19 cellular contexts compared by ENCODE assay signal in the genomic region with DNA sequence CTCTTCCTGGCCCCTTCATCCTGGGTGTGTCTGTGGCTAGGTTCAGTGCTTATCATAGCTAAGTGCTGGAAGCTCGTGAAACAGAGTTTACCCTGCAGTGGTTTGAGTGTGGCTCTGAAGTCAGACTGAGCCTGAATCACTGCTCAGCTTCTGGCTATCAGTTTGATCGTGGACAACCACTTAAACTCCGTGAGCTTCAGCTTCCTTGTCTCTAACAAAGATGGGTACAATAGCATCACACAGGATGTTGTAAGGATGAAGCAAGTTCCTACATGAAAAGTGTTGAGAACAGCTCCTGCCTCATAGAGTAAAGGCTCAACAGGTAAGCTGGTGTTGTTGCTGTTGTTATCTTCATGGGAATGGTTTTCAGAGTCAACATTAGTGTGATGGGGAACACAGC.
DNase-seq lines count a peak whose midpoint lies in the region; ATAC-seq, FAIRE-seq and TF ChIP-seq lines count a peak whose summit lies in the region.
"Had no signal": no experiment of that assay in that cellular context is flagged by ENCODE, and none has a peak within 500 bp of the region (broad histone marks: within the 10 kb centered on the region; RNA-seq: fewer than 3 reads in every experiment).

No MANE protein-coding gene starts in this region.

- POLR2A ChIA-PET in PC-9 (lab: Charles Lee; ENCODE audit: unreplicated experiment): interaction anchor here (0.6 kb wide), 1 partner anchor 218 kb away, joined by 9 read pairs; no protein-coding TSS in a partner anchor

- no TSS peak for BruUV-seq in mammary epithelial cell (replicated peaks; lab: Mats Ljungman, UMichigan)
- no TSS peak for BruUV-seq in PC-9 (replicated peaks; lab: Mats Ljungman, UMichigan)

- TF ChIP-seq CTCF in mammary epithelial cell (conservative IDR thresholded peaks at IDR 0.05 in 1 of 2, IDR thresholded peaks at IDR 0.05 in 1 of 2; ENCODE audit: extremely low read depth in 1 of 2, insufficient read depth in 1 of 2, low read depth in 1 of 2, low read length in 2 of 2): no peak
- no peak for TF ChIP-seq CTCF in natural killer cell (IDR thresholded peaks at IDR 0.05)
- TF ChIP-seq CTCF in PC-9 (conservative IDR thresholded peaks at IDR 0.05): no peak

- H3K9me3 Mint-ChIP-seq in activated CD4-positive, alpha-beta T cell treated with anti-CD3 and anti-CD28 coated beads, Interleukin-2, amount 10 ng/mL, durations not matched to agents 24 days and 14 days: no peaks in the 10 kb centered on the region
- no peaks in the 10 kb centered on the region for H3K9me3 Mint-ChIP-seq in natural killer cell
- H3K9me3 Mint-ChIP-seq in activated T-helper 2 cell treated with anti-CD3 and anti-CD28 coated beads, Interferon-gamma antibody, Interleukin-2, Interleukin-4, amounts not matched to agents 10 μg/mL and 5 μg/mL and 100 μg/mL, durations not matched to agents 14 hours and 24 hours and 36 hours: no peaks in the 10 kb centered on the region

- H3K9me3 ChIP-seq in mammary epithelial cell (replicated peaks; ENCODE audit: insufficient read depth, low read length) (no peaks in the 10 kb centered on the region), small intestine (ENCODE audit: control insufficient read depth, low read depth) (no peaks in the 10 kb centered on the region), PC-9 (ENCODE audit: insufficient read depth, low read depth) (no peaks in the 10 kb centered on the region)

- WGBS in mammary epithelial cell (ENCODE audit: low coverage, missing lambda C conversion rate): 0% methylated on average over 3 of the region's 3 CpGs
- 46 to 65% (median 49%) methylated on average over 3 of the region's 3 CpGs for WGBS in small intestine, 3 donors

- CTCF ChIA-PET in mammary epithelial cell (lab: Charles Lee; ENCODE audit: low non-redundant PET) (interaction anchor here (0.7 kb wide), 1 partner anchor 25 kb away, joined by 4 read pairs; no protein-coding TSS in a partner anchor), PC-9 (lab: Charles Lee) (no interaction called here)

- H3F3A ChIP-seq in PC-9 (ENCODE audit: insufficient read depth, low read depth): no peaks in the 10 kb centered on the region

- peak overlapping the region; percentile 60 for H3K27ac ChIP-seq in mammary epithelial cell (ENCODE audit: insufficient read depth, low read depth, low read length)
- no peak overlapping the region for H3K27ac ChIP-seq in small intestine (ENCODE audit: low read depth in 1 of 2, low read length in 1 of 2)
- no peak overlapping the region for H3K27ac ChIP-seq in PC-9
- H3K27ac ChIP-seq: 22Rv1 had no signal

- peaks cover 19% of the 10 kb centered on the region for H3K4me1 ChIP-seq in mammary epithelial cell (ENCODE audit: insufficient read depth, low read length)
- H3K4me1 ChIP-seq in small intestine (ENCODE audit: control insufficient read depth in 2 of 2, insufficient read depth in 1 of 2, low read depth in 1 of 2, low read length in 1 of 2): no peaks in the 10 kb centered on the region
- H3K4me1 ChIP-seq in PC-9 (replicated peaks; ENCODE audit: insufficient read depth): no peaks in the 10 kb centered on the region

- H3K79me2 ChIP-seq in mammary epithelial cell (ENCODE audit: insufficient read depth, low read length) (no peaks in the 10 kb centered on the region), PC-9 (ENCODE audit: low read depth) (no peaks in the 10 kb centered on the region)

- no peaks in the 10 kb centered on the region for H3K36me3 Mint-ChIP-seq in activated CD4-positive, alpha-beta T cell treated with anti-CD3 and anti-CD28 coated beads, Interleukin-2, amount 10 ng/mL, durations not matched to agents 24 days and 14 days (ENCODE audit: low read depth)
- no peaks in the 10 kb centered on the region for H3K36me3 Mint-ChIP-seq in natural killer cell
- H3K36me3 Mint-ChIP-seq in activated T-helper 2 cell treated with anti-CD3 and anti-CD28 coated beads, Interferon-gamma antibody, Interleukin-2, Interleukin-4, amounts not matched to agents 10 μg/mL and 5 μg/mL and 100 μg/mL, durations not matched to agents 14 hours and 24 hours and 36 hours (ENCODE audit: low read depth): no peaks in the 10 kb centered on the region
- H3K36me3 Mint-ChIP-seq: CD4-positive, alpha-beta memory T cell had no signal

- H3K9me2 ChIP-seq in PC-9 (ENCODE audit: insufficient read depth): no peaks in the 10 kb centered on the region

- H3K27ac Mint-ChIP-seq in activated CD4-positive, alpha-beta T cell treated with anti-CD3 and anti-CD28 coated beads, Interleukin-2, amount 10 ng/mL, durations not matched to agents 24 days and 14 days: peak overlapping the region; percentile 6
- peak overlapping the region in 1 of 2 donors; percentile 41 for H3K27ac Mint-ChIP-seq in natural killer cell
- H3K27ac Mint-ChIP-seq in activated T-helper 2 cell treated with anti-CD3 and anti-CD28 coated beads, Interferon-gamma antibody, Interleukin-2, Interleukin-4, amounts not matched to agents 10 μg/mL and 5 μg/mL and 100 μg/mL, durations not matched to agents 14 hours and 24 hours and 36 hours: no peak overlapping the region
- H3K27ac Mint-ChIP-seq: CD4-positive, alpha-beta memory T cell had no signal

- FAIRE-seq in small intestine (lab: Jason Lieb, UNC): no peak
- FAIRE-seq: GM19239, H1 had no signal

- H3K36me3 ChIP-seq in mammary epithelial cell (ENCODE audit: insufficient read depth, low read length) (no peaks in the 10 kb centered on the region), small intestine (ENCODE audit: control insufficient read depth in 2 of 2, insufficient read depth in 2 of 2, low read length in 2 of 2) (no peaks in the 10 kb centered on the region), PC-9 (ENCODE audit: low read depth) (no peaks in the 10 kb centered on the region)

- peaks cover 11% of the 10 kb centered on the region for H3K27me3 Mint-ChIP-seq in activated CD4-positive, alpha-beta T cell treated with anti-CD3 and anti-CD28 coated beads, Interleukin-2, amount 10 ng/mL, durations not matched to agents 24 days and 14 days
- H3K27me3 Mint-ChIP-seq in natural killer cell (ENCODE audit: low read depth in 2 of 2): no peaks in the 10 kb centered on the region
- peaks cover 8% of the 10 kb centered on the region for H3K27me3 Mint-ChIP-seq in activated T-helper 2 cell treated with anti-CD3 and anti-CD28 coated beads, Interferon-gamma antibody, Interleukin-2, Interleukin-4, amounts not matched to agents 10 μg/mL and 5 μg/mL and 100 μg/mL, durations not matched to agents 14 hours and 24 hours and 36 hours (ENCODE audit: low read depth)

- H3K4me2 ChIP-seq in mammary epithelial cell (ENCODE audit: insufficient read depth, low read depth, low read length): peak overlapping the region; percentile 38
- H3K4me2 ChIP-seq in PC-9: no peak overlapping the region

- H3K4me3 ChIP-seq in mammary epithelial cell (replicated peaks in 1 of 3; ENCODE audit: insufficient read depth in 1 of 3, low read depth in 2 of 3, low read length in 3 of 3) (no peak overlapping the region), small intestine (ENCODE audit: low read depth in 1 of 2, low read length in 2 of 2) (no peak overlapping the region), PC-9 (no peak overlapping the region)

- no peak overlapping the region for H3K4me3 Mint-ChIP-seq in activated CD4-positive, alpha-beta T cell treated with anti-CD3 and anti-CD28 coated beads, Interleukin-2, amount 10 ng/mL, durations not matched to agents 24 days and 14 days
- H3K4me3 Mint-ChIP-seq in natural killer cell: no peak overlapping the region
- H3K4me3 Mint-ChIP-seq in activated T-helper 2 cell treated with anti-CD3 and anti-CD28 coated beads, Interferon-gamma antibody, Interleukin-2, Interleukin-4, amounts not matched to agents 10 μg/mL and 5 μg/mL and 100 μg/mL, durations not matched to agents 14 hours and 24 hours and 36 hours (ENCODE audit: low read depth): no peak overlapping the region
- H3K4me3 Mint-ChIP-seq: CD4-positive, alpha-beta memory T cell had no signal

- in situ Hi-C loops in mammary epithelial cell (cut with MboI; ENCODE audit: low sequenced_read_pairs in 2 of 2): no loop called here

- H3K27me3 ChIP-seq in mammary epithelial cell (ENCODE audit: insufficient read depth, low read length): no peaks in the 10 kb centered on the region
- H3K27me3 ChIP-seq in small intestine (ENCODE audit: control insufficient read depth in 2 of 2, insufficient read depth in 2 of 2, low read length in 2 of 2): no peaks in the 10 kb centered on the region
- peaks cover 69% of the 10 kb centered on the region for H3K27me3 ChIP-seq in PC-9 (ENCODE audit: insufficient read depth, low read depth)

- H3K4me1 Mint-ChIP-seq in activated CD4-positive, alpha-beta T cell treated with anti-CD3 and anti-CD28 coated beads, Interleukin-2, amount 10 ng/mL, durations not matched to agents 24 days and 14 days: peaks cover 32% of the 10 kb centered on the region
- H3K4me1 Mint-ChIP-seq in natural killer cell: peaks cover 28 to 36% of the 10 kb centered on the region in 2 donors
- H3K4me1 Mint-ChIP-seq in activated T-helper 2 cell treated with anti-CD3 and anti-CD28 coated beads, Interferon-gamma antibody, Interleukin-2, Interleukin-4, amounts not matched to agents 10 μg/mL and 5 μg/mL and 100 μg/mL, durations not matched to agents 14 hours and 24 hours and 36 hours (ENCODE audit: low read depth): peaks cover 13% of the 10 kb centered on the region
- H3K4me1 Mint-ChIP-seq: CD4-positive, alpha-beta memory T cell had no signal

- no peak overlapping the region for H3K9ac ChIP-seq in mammary epithelial cell (ENCODE audit: insufficient read depth, low read length)

- intact Hi-C loops in activated CD4-positive, alpha-beta T cell treated with anti-CD3 and anti-CD28 coated beads, Interleukin-2, amount 10 ng/mL, durations not matched to agents 24 days and 14 days (cut with micrococcal nuclease): no loop called here
- intact Hi-C loops in mammary epithelial cell (cut with micrococcal nuclease) (no loop called here), natural killer cell (cut with micrococcal nuclease) (no loop called here), PC-9 (cut with micrococcal nuclease; ENCODE audit: unreplicated experiment) (no loop called here)
- intact Hi-C loops in activated T-helper 2 cell treated with anti-CD3 and anti-CD28 coated beads, Interferon-gamma antibody, Interleukin-2, Interleukin-4, amounts not matched to agents 10 μg/mL and 5 μg/mL and 100 μg/mL, durations not matched to agents 14 hours and 24 hours and 36 hours (cut with micrococcal nuclease): no loop called here

- dilution Hi-C loops in mammary epithelial cell (cut with HindIII; ENCODE audit: low sequenced_read_pairs): no loop called here

- peak; percentile 64 for DNase-seq in activated CD4-positive, alpha-beta T cell treated with anti-CD3 and anti-CD28 coated beads, Interleukin-2, amount 10 ng/mL, durations not matched to agents 24 days and 14 days
- DNase-seq in activated CD4-positive, alpha-beta T cell treated with anti-CD3 and anti-CD28 coated beads for 48 hours: no peak
- DNase-seq in HPDE6-E6E7 (ENCODE audit: extremely low spot score) (peak; percentile 39), mammary epithelial cell (peak; percentile 47), natural killer cell (no peak), small intestine (no peak), PC-9 (no peak)
- DNase-seq in activated T-helper 2 cell treated with anti-CD3 and anti-CD28 coated beads, Interferon-gamma antibody, Interleukin-2, Interleukin-4, amounts not matched to agents 10 μg/mL and 5 μg/mL and 100 μg/mL, durations not matched to agents 14 hours and 24 hours and 36 hours (ENCODE audit: low spot score): no peak
- DNase-seq: CD4-positive, alpha-beta memory T cell; IMR-90; Karpas-422; NCI-H1105 treated with DMSO at 0.1 percent for 48 hours; NCI-H187; NCI-H345; NCI-H69; NK-92 treated with Interleukin-12 subunit alpha and Interleukin-12 subunit beta, amount 100 ng/mL, for 24 hours had no signal

- no peaks in the 10 kb centered on the region for H4K20me1 ChIP-seq in mammary epithelial cell (ENCODE audit: insufficient read depth, low read length)
- no peaks in the 10 kb centered on the region for H4K20me1 ChIP-seq in PC-9 (ENCODE audit: insufficient read depth)

- peak in 2 of 3 donors; percentile 31 to 65 for ATAC-seq in natural killer cell

- H2AFZ ChIP-seq in mammary epithelial cell (ENCODE audit: low read depth, low read length): peak overlapping the region; percentile 79
- no peak overlapping the region for H2AFZ ChIP-seq in PC-9

Comparison
In these comparisons a context has a peak if more than half of its experiments do, and no peak if none do; other contexts are left out.
1. DNase-seq: peak in activated CD4-positive, alpha-beta T cell treated with anti-CD3 and anti-CD28 coated beads, Interleukin-2, amount 10 ng/mL, durations not matched to agents 24 days and 14 days (single experiment), HPDE6-E6E7 (single experiment) and mammary epithelial cell (single experiment); none in activated CD4-positive, alpha-beta T cell treated with anti-CD3 and anti-CD28 coated beads for 48 hours (single experiment), natural killer cell (single experiment), activated T-helper 2 cell treated with anti-CD3 and anti-CD28 coated beads, Interferon-gamma antibody, Interleukin-2, Interleukin-4, amounts not matched to agents 10 μg/mL and 5 μg/mL and 100 μg/mL, durations not matched to agents 14 hours and 24 hours and 36 hours (single experiment), small intestine (single experiment) and PC-9 (0 of 2).